15 cellular contexts compared by ENCODE assay signal in the genomic region with DNA sequence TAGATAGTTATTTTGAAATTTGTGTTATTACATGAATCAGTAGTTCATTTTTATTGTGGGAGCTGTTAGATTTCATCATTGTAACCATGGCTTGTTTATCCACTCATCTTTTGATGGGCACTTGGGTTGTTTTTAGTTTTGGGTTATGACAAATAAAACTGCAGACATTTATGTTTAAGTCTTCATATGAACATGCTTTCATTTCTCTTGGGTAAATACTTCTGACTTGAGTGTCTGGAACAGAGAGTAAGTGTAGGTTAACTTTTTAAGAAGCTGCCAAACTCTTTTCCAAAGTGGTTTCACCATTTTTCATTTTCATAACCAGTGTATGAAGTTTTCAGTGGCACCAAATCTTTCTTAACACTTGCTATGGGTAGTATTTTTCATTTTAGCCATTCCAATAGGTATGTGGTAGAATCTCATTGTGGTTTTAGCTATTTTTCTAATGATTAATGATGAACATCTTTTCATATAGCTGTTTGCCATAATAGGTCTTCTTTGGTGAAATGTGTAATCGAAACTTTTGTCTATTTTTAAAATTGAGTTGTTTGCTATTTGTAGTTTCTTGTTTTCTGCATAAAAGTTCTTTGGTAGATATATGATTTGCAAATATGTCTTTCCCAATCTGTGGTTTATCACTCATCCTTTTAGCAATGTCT. TPM values are rescaled to one million over a fixed set of nuclear protein-coding genes. Genes with fewer than 3 reads are reported as not detected.
DNase-seq lines count a peak whose midpoint lies in the region; ATAC-seq lines count a peak whose summit lies in the region.
"Had no signal": no experiment of that assay in that cellular context is flagged by ENCODE, and none has a peak within 500 bp of the region (broad histone marks: within the 10 kb centered on the region; RNA-seq: fewer than 3 reads in every experiment).

No MANE protein-coding gene starts in this region.

- no peak for DNase-seq in caudate nucleus (lab: John Stamatoyannopoulos, UW)
- no peak for DNase-seq in cardiac septum (ENCODE audit: low spot score)
- DNase-seq: activated CD4-positive, alpha-beta T cell treated with anti-CD3 and anti-CD28 coated beads, Interleukin-2, amount 50 U/mL, for 4 hours; cerebellar nuclear complex; KBM-7; kidney; NCI-H187; spleen had no signal

- ATAC-seq in GM18517 (IDR thresholded peaks at IDR 0.05; ENCODE audit: unreplicated experiment) (peak; percentile 77), GM19395 (IDR thresholded peaks at IDR 0.05; ENCODE audit: unreplicated experiment) (peak; percentile 57), HG02642 (IDR thresholded peaks at IDR 0.05; ENCODE audit: poor library complexity, unreplicated experiment) (peak; percentile 54), HG03571 (IDR thresholded peaks at IDR 0.05; ENCODE audit: unreplicated experiment) (peak; percentile 75), HG03045 (IDR thresholded peaks at IDR 0.05; ENCODE audit: unreplicated experiment) (no peak)

- H3K27ac ChIP-seq in caudate nucleus (ENCODE audit: low read depth, low read length) = no peak overlapping the region
- H3K27ac ChIP-seq: C4-2B, spleen had no signal

- intact Hi-C loops in cardiac septum (cut with DNase I) = no loop called here

RNA-seq across cellular contexts. Expression of gene SLAIN1, which starts 17.9 kb away (rescaled TPM):
- 3.8 TPM for total RNA-seq in cardiac septum
- total RNA-seq: osteoblast had no signal
